In the genomic region with DNA sequence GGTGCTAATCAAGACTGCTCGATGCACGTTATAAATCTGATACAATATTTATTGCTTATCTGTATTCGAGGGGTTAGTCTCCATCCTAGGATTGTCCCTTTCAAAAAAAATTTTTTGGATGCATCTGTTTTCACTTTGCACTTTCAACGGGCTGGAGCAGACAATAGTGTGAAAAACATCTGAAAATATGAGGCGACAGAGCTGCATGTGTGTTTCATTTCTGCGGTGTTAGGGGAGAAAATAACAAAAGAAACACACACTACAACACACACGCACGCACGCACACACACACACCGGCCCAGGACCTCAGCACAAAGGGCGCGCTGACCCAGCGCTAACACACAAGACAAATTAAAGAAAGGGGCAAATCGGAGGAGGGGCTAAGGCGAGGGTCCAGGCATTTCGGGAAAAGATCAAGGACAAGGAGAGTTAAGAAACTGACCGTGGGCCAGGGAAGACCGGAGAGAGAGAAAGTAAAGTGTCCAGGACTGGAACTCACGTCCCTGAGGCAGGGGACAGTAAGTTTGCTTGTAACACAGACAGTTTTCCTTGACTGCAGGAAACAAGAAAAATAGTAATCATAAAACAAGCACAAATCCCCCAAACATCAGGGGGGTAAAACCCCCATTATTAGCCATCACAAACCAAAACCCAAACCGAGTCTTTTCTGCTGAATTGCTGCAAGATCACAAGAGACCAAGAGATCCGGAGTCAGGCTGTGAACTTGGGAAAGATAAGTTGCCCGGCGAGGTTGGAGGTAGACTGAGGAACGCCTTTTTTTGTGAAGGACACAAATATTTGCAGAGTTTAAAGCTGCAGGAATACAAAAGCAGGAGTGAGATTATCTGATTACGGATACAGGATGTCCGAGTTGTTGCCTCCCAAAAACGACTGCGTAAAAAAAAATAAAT, we compare ENCODE assay signal across 9 cellular contexts.
DNase-seq lines count a peak whose midpoint lies in the region; ATAC-seq, FAIRE-seq and TF ChIP-seq lines count a peak whose summit lies in the region.
"Had no signal": no experiment of that assay in that cellular context is flagged by ENCODE, and none has a peak within 500 bp of the region (broad histone marks: within the 10 kb centered on the region; RNA-seq: fewer than 3 reads in every experiment).

No MANE protein-coding gene starts in this region.

- H3K4me2 ChIP-seq in H1 (ENCODE audit: insufficient read depth in 1 of 2, low read depth in 2 of 2, low read length in 2 of 2) (peak overlapping the region; percentile 72 to 88), neuronal stem cell (ENCODE audit: insufficient read depth, low read length, poor library complexity, severe bottlenecking) (peak overlapping the region; percentile 89)

- no peak overlapping the region for H4K5ac ChIP-seq in H1 (ENCODE audit: insufficient read length, low read depth, low read length)

- H3K9ac ChIP-seq in H1 (replicated peaks in 1 of 4; ENCODE audit: extremely low read depth in 1 of 4, low read depth in 3 of 4, low read length in 3 of 4) = no peak overlapping the region
- no peak overlapping the region for H3K9ac ChIP-seq in neuronal stem cell (ENCODE audit: low read depth, low read length, poor library complexity)

- H4K20me1 ChIP-seq in H1 (replicated peaks in 1 of 2; ENCODE audit: control insufficient read depth in 1 of 2, insufficient read depth in 2 of 2, low read length in 2 of 2) = peaks cover 2 to 3% of the 10 kb centered on the region in 2 experiments

- H3K36me3 ChIP-seq in CD4-positive, CD25-positive, alpha-beta regulatory T cell (ENCODE audit: control insufficient read depth, insufficient read depth, low read length) = no peaks in the 10 kb centered on the region
- H3K36me3 ChIP-seq in H1 (ENCODE audit: control insufficient read depth in 2 of 4, insufficient read depth in 4 of 4, low read length in 3 of 4) (no peaks in the 10 kb centered on the region), neuronal stem cell (replicated peaks in 1 of 2; ENCODE audit: control insufficient read depth in 2 of 2, insufficient read depth in 2 of 2, low read length in 2 of 2) (no peaks in the 10 kb centered on the region)

- peaks cover 0 to 6% (median 0%) of the 10 kb centered on the region in 7 donors for H3K9me3 Mint-ChIP-seq in CD4-positive, CD25-positive, alpha-beta regulatory T cell

- TF ChIP-seq EP300 in H1 (IDR thresholded peaks at IDR 0.05; ENCODE audit: borderline replicate concordance in 1 of 2, low read depth in 2 of 2, low read length in 2 of 2) = no peak

- H3K4me1 ChIP-seq in CD4-positive, CD25-positive, alpha-beta regulatory T cell (ENCODE audit: control insufficient read depth, insufficient read depth, low read length, poor library complexity, severe bottlenecking) = peaks cover 31% of the 10 kb centered on the region
- H3K4me1 ChIP-seq in H1 (replicated peaks in 1 of 4; ENCODE audit: control insufficient read depth in 3 of 4, insufficient read depth in 4 of 4, low read length in 3 of 4) = peaks cover 3 to 26% (median 10%) of the 10 kb centered on the region in 4 experiments; a peak in 6 of 7 replicates
- H3K4me1 ChIP-seq in neuronal stem cell (ENCODE audit: control insufficient read depth in 2 of 2, insufficient read depth in 1 of 2, low read depth in 1 of 2, low read length in 2 of 2) = peaks cover 13 to 20% of the 10 kb centered on the region in 2 donors

- no peak overlapping the region for H2AK5ac ChIP-seq in H1 (ENCODE audit: low read depth, low read length)
- H2AK5ac ChIP-seq in neuronal stem cell (ENCODE audit: low read depth, low read length) = no peak overlapping the region

- H3K4ac ChIP-seq in H1 (replicated peaks; ENCODE audit: insufficient read length, low read depth, low read length) = no peak overlapping the region
- no peak overlapping the region for H3K4ac ChIP-seq in neuronal stem cell (ENCODE audit: low read length)

- peaks cover 48% of the 10 kb centered on the region for H3K27me3 ChIP-seq in CD4-positive, CD25-positive, alpha-beta regulatory T cell (ENCODE audit: control insufficient read depth, insufficient read depth, low read length)
- H3K27me3 ChIP-seq in H1 (replicated peaks in 1 of 4; ENCODE audit: control insufficient read depth in 3 of 4, extremely low read depth in 1 of 4, insufficient read depth in 3 of 4, low read length in 3 of 4) (peaks cover 49 to 82% (median 70%) of the 10 kb centered on the region in 4 experiments), neuronal stem cell (ENCODE audit: control insufficient read depth in 3 of 3, insufficient read depth in 3 of 3, low read depth in 1 of 3, low read length in 3 of 3) (peaks cover 4 to 89% (median 74%) of the 10 kb centered on the region in 3 experiments)

- no peak for TF ChIP-seq RAD21 in H1 (IDR thresholded peaks at IDR 0.05 in 1 of 2, conservative IDR thresholded peaks at IDR 0.05 in 1 of 2; ENCODE audit: low read depth in 2 of 2, low read length in 2 of 2)

- H4K8ac ChIP-seq in H1 (ENCODE audit: extremely low read depth, insufficient read depth, low read length) (no peak overlapping the region), neuronal stem cell (ENCODE audit: low read depth, low read length) (no peak overlapping the region)

- no peak overlapping the region for H3K56ac ChIP-seq in H1 (replicated peaks; ENCODE audit: insufficient read length, low read depth, low read length)

- H2BK120ac ChIP-seq in H1 (replicated peaks; ENCODE audit: low read depth, low read length) (no peak overlapping the region), neuronal stem cell (ENCODE audit: low read depth, low read length) (no peak overlapping the region)

- no peak for ATAC-seq in CD4-positive, CD25-positive, alpha-beta regulatory T cell (ENCODE audit: low read depth in 2 of 2)
- ATAC-seq in HG03520 (IDR thresholded peaks at IDR 0.05; ENCODE audit: unreplicated experiment) = no peak
- no peak for ATAC-seq in GM19035 (IDR thresholded peaks at IDR 0.05; ENCODE audit: unreplicated experiment)
- ATAC-seq in GM19455 (IDR thresholded peaks at IDR 0.05; ENCODE audit: unreplicated experiment) = no peak

- H2BK15ac ChIP-seq in H1 (ENCODE audit: low read length) (no peak overlapping the region; the same call in 1 of the 2 replicates), neuronal stem cell (ENCODE audit: low read length) (no peak overlapping the region)

- peaks cover 8% of the 10 kb centered on the region; the same call in 1 of the 2 replicates for H3K23me2 ChIP-seq in H1 (ENCODE audit: low read depth, low read length)

- no peaks in the 10 kb centered on the region for H3K36me3 Mint-ChIP-seq in CD4-positive, CD25-positive, alpha-beta regulatory T cell

- H4K91ac ChIP-seq in H1 (replicated peaks; ENCODE audit: insufficient read length, low read length) = no peak overlapping the region
- no peak overlapping the region for H4K91ac ChIP-seq in neuronal stem cell (ENCODE audit: low read depth, low read length, poor library complexity)

- no peak for DNase-seq in CD4-positive, CD25-positive, alpha-beta regulatory T cell
- DNase-seq in NCI-H146 (lab: John Stamatoyannopoulos, UW) (peak; percentile 41), H1 (ENCODE audit: low read depth in 1 of 2, low spot score in 2 of 2) (peak in 1 of 2 experiments; percentile 52), neuronal stem cell (ENCODE audit: low spot score) (peak; percentile 88), NCI-H446 (lab: John Stamatoyannopoulos, UW) (no peak)

- H3K18ac ChIP-seq in H1 (ENCODE audit: extremely low read depth, low read length) (peak overlapping the region; percentile 48; the same call in 1 of the 2 replicates), neuronal stem cell (ENCODE audit: low read length) (no peak overlapping the region)

- no peak for TF ChIP-seq POLR2A in H1 (IDR thresholded peaks at IDR 0.05; ENCODE audit: control extremely low read depth in 1 of 2, low read depth in 2 of 2, low read length in 2 of 2)

- no peak overlapping the region for H3K27ac Mint-ChIP-seq in CD4-positive, CD25-positive, alpha-beta regulatory T cell

- H2BK12ac ChIP-seq in H1 (ENCODE audit: low read depth, low read length) = peak overlapping the region; percentile 97; the same call in 1 of the 2 replicates
- H2BK12ac ChIP-seq in neuronal stem cell (ENCODE audit: low read length) = no peak overlapping the region

- H2BK5ac ChIP-seq in H1 (ENCODE audit: low read depth, low read length) (no peak overlapping the region; the same call in 1 of the 2 replicates), neuronal stem cell (ENCODE audit: low read length) (no peak overlapping the region)

- H3K27ac ChIP-seq in CD4-positive, CD25-positive, alpha-beta regulatory T cell (ENCODE audit: insufficient read depth, low read length, poor library complexity, severe bottlenecking) = no peak overlapping the region
- no peak overlapping the region for H3K27ac ChIP-seq in H1 (ENCODE audit: low read depth, low read length)
- H3K27ac ChIP-seq in neuronal stem cell (replicated peaks; ENCODE audit: low read length) = no peak overlapping the region

- no peak overlapping the region for H3K23ac ChIP-seq in H1 (ENCODE audit: insufficient read length)
- H3K23ac ChIP-seq in neuronal stem cell (ENCODE audit: low read depth, low read length, poor library complexity) = no peak overlapping the region

- H3K14ac ChIP-seq in H1 (ENCODE audit: insufficient read length) (no peak overlapping the region), neuronal stem cell (ENCODE audit: low read length) (no peak overlapping the region)

- peak overlapping the region; percentile 80; the same call in 1 of the 2 replicates for H2BK20ac ChIP-seq in H1 (ENCODE audit: low read length)

- peaks cover 14 to 55% (median 34%) of the 10 kb centered on the region in 4 donors for H3K4me1 Mint-ChIP-seq in CD4-positive, CD25-positive, alpha-beta regulatory T cell

- POLR2A ChIA-PET in H1 (lab: Charles Lee; ENCODE audit: partially characterized antibody) = interaction anchor here (0.6 to 2.5 kb wide), 3 partner anchors 419 to 426 kb away, joined by 4 to 8 read pairs (median 4); no protein-coding TSS in a partner anchor

- peaks cover 0 to 4% of the 10 kb centered on the region in 2 experiments for H3K9me3 ChIP-seq in CD4-positive, CD25-positive, alpha-beta regulatory T cell (ENCODE audit: control insufficient read depth in 2 of 2, low read length in 2 of 2)
- no peaks in the 10 kb centered on the region for H3K9me3 ChIP-seq in H1 (ENCODE audit: insufficient read depth in 2 of 2, low read depth in 1 of 2, low read length in 1 of 2)
- H3K9me3 ChIP-seq in neuronal stem cell (replicated peaks in 1 of 2; ENCODE audit: control insufficient read depth in 2 of 2, insufficient read depth in 1 of 2, low read depth in 1 of 2, low read length in 2 of 2) = no peaks in the 10 kb centered on the region

- H3K79me1 ChIP-seq in H1 (ENCODE audit: low read depth, low read length) (no peaks in the 10 kb centered on the region), neuronal stem cell (ENCODE audit: low read depth, low read length) (no peaks in the 10 kb centered on the region)

- H2AFZ ChIP-seq in H1 (ENCODE audit: low read length) = no peak overlapping the region
- peak overlapping the region; percentile 76 for H2AFZ ChIP-seq in neuronal stem cell (ENCODE audit: low read length)

- CTCF ChIA-PET in H1 (lab: Charles Lee; ENCODE audit: partially characterized antibody) = interaction anchor here (0.6 to 7.7 kb wide), 9 partner anchors 9 to 768 kb away, joined by 3 to 113 read pairs (median 6); a partner anchor contains a TSS

- WGBS in H1 (ENCODE audit: extremely low coverage in 1 of 2, insufficient coverage in 1 of 2, insufficient read length in 1 of 2, insufficient replicate concordance in 2 of 2, low coverage in 1 of 2, low lambda C conversion rate in 2 of 2, missing lambda C conversion rate in 1 of 2), 2 experiments = 4% methylated on average over 28 of the region's 28 CpGs; no CpG with 5 or more reads in 1 of the 2 experiments
- WGBS in neuronal stem cell (ENCODE audit: extremely low coverage in 2 of 2, insufficient read length in 2 of 2, insufficient replicate concordance in 1 of 2), 2 donors = no CpG with 5 or more reads among the region's 28 CpGs

- TF ChIP-seq CTCF in H1 (IDR thresholded peaks at IDR 0.05; ENCODE audit: control extremely low read depth in 1 of 3, insufficient read depth in 1 of 3, low read depth in 1 of 3, low read length in 3 of 3) = no peak

- peaks cover 82% of the 10 kb centered on the region for H3K27me3 Mint-ChIP-seq in CD4-positive, CD25-positive, alpha-beta regulatory T cell

- no peak for FAIRE-seq in H1 (lab: Jason Lieb, UNC)
- FAIRE-seq: RCC 7860 had no signal

- peak overlapping the region; percentile 53 for H3K4me3 ChIP-seq in CD4-positive, CD25-positive, alpha-beta regulatory T cell (ENCODE audit: low read depth, low read length)
- H3K4me3 ChIP-seq in H1 (ENCODE audit: extremely low read depth in 1 of 4, insufficient read depth in 2 of 4, low read depth in 3 of 4, low read length in 4 of 4) = peak overlapping the region; percentile 38 to 74 (median 56); a peak in 7 of 8 replicates
- no peak overlapping the region for H3K4me3 ChIP-seq in neuronal stem cell (ENCODE audit: low read length in 2 of 2)

- H3K4me3 Mint-ChIP-seq in CD4-positive, CD25-positive, alpha-beta regulatory T cell = peak overlapping the region in 2 of 4 donors; percentile 35 to 62

- no peaks in the 10 kb centered on the region for H3K79me2 ChIP-seq in H1 (ENCODE audit: control insufficient read depth in 1 of 2, insufficient read depth in 2 of 2, low read length in 2 of 2)

Comparison
In these comparisons a context has a peak if more than half of its experiments do, and no peak if none do; other contexts are left out.
1. DNase-seq: peak in NCI-H146 (single experiment) and neuronal stem cell (single experiment); none in CD4-positive, CD25-positive, alpha-beta regulatory T cell (0 of 3) and NCI-H446 (0 of 2).
2. H3K4me3 ChIP-seq: peak in CD4-positive, CD25-positive, alpha-beta regulatory T cell (single experiment) and H1 (4 of 4); none in neuronal stem cell (0 of 2).